9 cellular contexts compared by ENCODE assay signal in the genomic region with DNA sequence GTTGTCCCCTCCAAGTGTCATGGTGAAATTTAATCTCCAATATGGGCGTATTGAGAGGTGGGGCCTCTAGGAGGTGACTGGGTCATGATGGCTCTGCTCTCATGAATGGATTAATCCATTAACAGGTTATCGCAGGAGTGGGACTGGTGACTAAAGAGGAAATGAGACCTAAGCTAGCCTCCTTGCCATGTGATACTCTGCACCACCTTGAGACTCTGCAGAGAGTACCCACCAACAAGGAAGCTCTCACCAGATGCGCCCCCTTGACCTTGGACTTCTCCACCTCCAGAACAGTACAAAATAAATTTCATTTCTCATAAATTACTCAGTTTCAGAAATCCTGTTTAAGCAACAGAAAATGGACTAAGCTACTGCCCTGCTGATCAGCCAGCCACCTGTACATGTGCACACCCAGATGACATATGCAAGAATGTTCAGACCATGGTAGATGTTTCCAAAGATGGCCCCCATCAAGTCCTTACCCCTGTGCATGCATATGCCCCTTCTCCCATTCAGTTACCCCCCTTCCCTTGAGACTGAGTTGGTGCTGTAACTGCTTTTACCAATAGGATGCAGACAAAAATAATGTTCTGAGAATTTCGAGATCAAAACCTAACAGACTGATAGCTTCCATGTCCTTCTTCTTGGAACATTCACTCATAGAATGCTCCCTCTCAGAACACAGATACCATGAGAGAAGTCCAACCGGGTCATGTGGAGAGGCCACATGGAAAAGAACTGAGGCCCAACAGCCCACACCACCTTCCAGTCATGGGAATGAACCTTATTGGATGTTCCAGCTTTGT. TPM values are rescaled to one million over a fixed set of nuclear protein-coding genes. Genes with fewer than 3 reads are reported as not detected.
A peak's percentile ranks its signal among the peaks of the same experiment; 100 is the strongest.
DNase-seq lines count a peak whose midpoint lies in the region; ATAC-seq and TF ChIP-seq lines count a peak whose summit lies in the region.
"Had no signal": no experiment of that assay in that cellular context is flagged by ENCODE, and none has a peak within 500 bp of the region (broad histone marks: within the 10 kb centered on the region; RNA-seq: fewer than 3 reads in every experiment).

No MANE protein-coding gene starts in this region.

- peaks cover 3% of the 10 kb centered on the region; the same call in 1 of the 2 replicates for H3K36me3 ChIP-seq in DOHH2 (ENCODE audit: control insufficient read depth, low read length)
- no peaks in the 10 kb centered on the region for H3K36me3 ChIP-seq in uterus

- peaks cover 9% of the 10 kb centered on the region; the same call in 1 of the 2 replicates for H3K27me3 ChIP-seq in DOHH2 (ENCODE audit: control insufficient read depth, low read length)
- H3K27me3 ChIP-seq in uterus = no peaks in the 10 kb centered on the region

- DNase-seq in uterus = no peak
- no peak for DNase-seq in DMS 273 (lab: John Stamatoyannopoulos, UW; ENCODE audit: unreplicated experiment)
- no peak for DNase-seq in AG20443 (ENCODE audit: low spot score)
- DNase-seq in medulla oblongata (ENCODE audit: extremely low spot score) = no peak
- DNase-seq: substantia nigra had no signal

- peaks cover 60% of the 10 kb centered on the region for H3K4me1 Mint-ChIP-seq in activated T-helper 17 cell treated with anti-CD3 and anti-CD28 coated beads, Interleukin-2, amount 50 U/mL, for 72 hours

- no peaks in the 10 kb centered on the region for H4K20me1 ChIP-seq in DOHH2 (ENCODE audit: control insufficient read depth, insufficient read depth, low read depth, low read length)

- H3K27me3 Mint-ChIP-seq in activated T-helper 17 cell treated with anti-CD3 and anti-CD28 coated beads, Interleukin-2, amount 50 U/mL, for 72 hours = no peaks in the 10 kb centered on the region

- H3K9me3 ChIP-seq in DOHH2 (ENCODE audit: control insufficient read depth, insufficient read depth, low read length) (no peaks in the 10 kb centered on the region), uterus (no peaks in the 10 kb centered on the region)

- H3K4me1 ChIP-seq in DOHH2 (ENCODE audit: control insufficient read depth, low read length) = peaks cover 42% of the 10 kb centered on the region
- H3K4me1 ChIP-seq in uterus = no peaks in the 10 kb centered on the region

- TF ChIP-seq CTCF in DOHH2 (IDR thresholded peaks at IDR 0.05; ENCODE audit: low read depth, low read length, poor library complexity, severe bottlenecking) (no peak), uterus (IDR thresholded peaks at IDR 0.05) (no peak)

- H3K36me3 Mint-ChIP-seq in activated T-helper 17 cell treated with anti-CD3 and anti-CD28 coated beads, Interleukin-2, amount 50 U/mL, for 72 hours (ENCODE audit: low read depth) = no peaks in the 10 kb centered on the region

- H3K27ac Mint-ChIP-seq in activated T-helper 17 cell treated with anti-CD3 and anti-CD28 coated beads, Interleukin-2, amount 50 U/mL, for 72 hours = peak overlapping the region; percentile 40

- H3K4me3 ChIP-seq in DOHH2 (ENCODE audit: low read length) (no peak overlapping the region), uterus (no peak overlapping the region)

- TF ChIP-seq POLR2A in uterus (IDR thresholded peaks at IDR 0.05) = no peak

- H3F3A ChIP-seq in DOHH2 (ENCODE audit: control insufficient read depth, insufficient read depth) = no peaks in the 10 kb centered on the region

- H3K79me2 ChIP-seq in DOHH2 (ENCODE audit: control insufficient read depth, low read length) = no peaks in the 10 kb centered on the region

- peak; percentile 47 for ATAC-seq in GM19043 (IDR thresholded peaks at IDR 0.05; ENCODE audit: low read depth, unreplicated experiment)
- peak; percentile 37 for ATAC-seq in HG03097 (IDR thresholded peaks at IDR 0.05; ENCODE audit: low FRiP score, unreplicated experiment)
- ATAC-seq in activated T-helper 17 cell treated with anti-CD3 and anti-CD28 coated beads, Interleukin-2, amount 50 U/mL, for 72 hours (replicated peaks) = peak; percentile 33

- H3K27ac ChIP-seq in DOHH2 (ENCODE audit: low read depth, low read length) (no peak overlapping the region), uterus (no peak overlapping the region)

- intact Hi-C loops in uterus (cut with DNase I; ENCODE audit: low total_unique reads) = no loop called here

- H3K4me2 ChIP-seq in DOHH2 (ENCODE audit: low read length) = peak overlapping the region; percentile 19

- H3K4me3 Mint-ChIP-seq in activated T-helper 17 cell treated with anti-CD3 and anti-CD28 coated beads, Interleukin-2, amount 50 U/mL, for 72 hours = peak overlapping the region; percentile 80

- H3K9me3 Mint-ChIP-seq in activated T-helper 17 cell treated with anti-CD3 and anti-CD28 coated beads, Interleukin-2, amount 50 U/mL, for 72 hours = peaks cover under 1% of the 10 kb centered on the region

- H3K9me2 ChIP-seq in DOHH2 (replicated peaks; ENCODE audit: control insufficient read depth, low read length) = no peaks in the 10 kb centered on the region

RNA-seq across cellular contexts. Expression of gene MAP3K5, which starts 28.4 kb away (rescaled TPM):
- total RNA-seq in activated T-helper 17 cell treated with anti-CD3 and anti-CD28 coated beads, Interleukin-2, amount 50 U/mL, for 72 hours = 10 to 100 TPM; 13.8 to 20.1 TPM
- 10 to 100 TPM in 2 of 4 donors, 1 to 10 TPM in 2; 9.5 to 67.1 (median 15.4) TPM for total RNA-seq in uterus

RNA-seq across cellular contexts. Expression of gene PEX7, which starts 58.5 kb away (rescaled TPM):
- total RNA-seq in activated T-helper 17 cell treated with anti-CD3 and anti-CD28 coated beads, Interleukin-2, amount 50 U/mL, for 72 hours = 1 to 10 TPM; 3.4 to 5.7 TPM
- total RNA-seq in uterus = 10 to 100 TPM in 2 of 4 donors, 1 to 10 TPM in 1, not detected in 1; 9.0 to 21.5 (median 11.7) TPM
